Comparison of ENCODE assay signal across 15 cellular contexts in the genomic region with DNA sequence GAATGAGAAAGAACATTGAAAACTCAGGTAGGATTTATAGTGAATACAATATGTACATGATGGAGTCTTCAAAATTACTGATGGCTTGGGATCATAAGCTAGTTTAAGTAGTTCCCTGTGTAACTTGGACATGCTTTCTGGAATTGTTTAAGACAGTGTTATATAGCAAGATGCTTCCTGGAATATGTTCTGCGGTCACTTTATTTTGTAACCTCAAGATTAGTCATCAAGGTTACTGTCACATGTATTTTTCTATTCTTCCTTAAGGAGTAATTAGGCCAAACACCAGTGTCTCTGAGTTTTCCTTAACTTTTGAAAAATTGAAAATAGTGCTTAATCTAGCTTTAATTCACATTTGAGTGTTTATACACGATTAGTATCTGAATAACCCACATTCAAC.
"Had no signal": no experiment of that assay in that cellular context is flagged by ENCODE, and none has a peak within 500 bp of the region (broad histone marks: within the 10 kb centered on the region; RNA-seq: fewer than 3 reads in every experiment).

No MANE protein-coding gene starts in this region.

- DNase-seq: effector memory CD4-positive, alpha-beta T cell; gastrocnemius medialis; heart right ventricle; hypothalamus; natural killer cell; sigmoid colon; stimulated activated CD4-positive, alpha-beta T cell treated with anti-CD3 and anti-CD28 coated beads, Interleukin-2, amount 100 ng/mL, for 24 hours; stimulated activated CD4-positive, alpha-beta T cell treated with anti-CD3 and anti-CD28 coated beads, Interleukin-4, amount 100 ng/mL, for 4 hours; stimulated activated naive CD4-positive, alpha-beta T cell; stomach; trophoblast cell had no signal

- H3K36me3 Mint-ChIP-seq: mesothelial cell of epicardium, natural killer cell had no signal

- H3K27ac Mint-ChIP-seq: mesothelial cell of epicardium, natural killer cell had no signal

- H3K4me3 Mint-ChIP-seq: mesothelial cell of epicardium, natural killer cell, neural crest cell had no signal

- ATAC-seq: esophagus mucosa, gastrocnemius medialis, heart right ventricle, left lobe of liver, natural killer cell had no signal

- H3K4me1 Mint-ChIP-seq: mesothelial cell of epicardium, natural killer cell had no signal
